ENCODE assay signal across 16 cellular contexts in genomic region chr1:175530167-175530566, GRCh38.
"Had no signal": no experiment of that assay in that cellular context is flagged by ENCODE, and none has a peak within 500 bp of the region (broad histone marks: within the 10 kb centered on the region; RNA-seq: fewer than 3 reads in every experiment).

No MANE protein-coding gene starts in this region.

- ATAC-seq: body of pancreas, T-helper 17 cell had no signal

- H3K27me3 ChIP-seq: body of pancreas, testis had no signal

- H3K9me3 ChIP-seq: body of pancreas, testis had no signal

- H3K4me1 ChIP-seq: body of pancreas, testis had no signal

- DNase-seq: activated CD4-positive, alpha-beta T cell treated with anti-CD3 and anti-CD28 coated beads, Interleukin-2, amount 50 U/mL, for 1 hour; activated CD4-positive, CD25-positive, alpha-beta regulatory T cell; activated T-cell treated with anti-CD3 and anti-CD28 coated beads for 4 hours; amniotic stem cell; body of pancreas; cerebellar nuclear complex; erythroblast; hippocampal formation; immature natural killer cell; left cardiac atrium; mammary epithelial cell; nephron progenitor cell; stimulated activated CD4-positive, alpha-beta T cell treated with anti-CD3 and anti-CD28 coated beads, Interleukin-15, amount 100 ng/mL, for 24 hours; stimulated activated CD4-positive, alpha-beta T cell treated with anti-CD3 and anti-CD28 coated beads, Interleukin-4, amount 100 ng/mL, for 24 hours; T-helper 17 cell; testis had no signal

- H3K27ac ChIP-seq: body of pancreas, testis had no signal

- H3K4me3 ChIP-seq: body of pancreas, testis had no signal
